19 cellular contexts compared by ENCODE assay signal in genomic region chr13:103134271-103134670, GRCh38.
DNase-seq lines count a peak whose midpoint lies in the region; ATAC-seq lines count a peak whose summit lies in the region.
"Had no signal": no experiment of that assay in that cellular context is flagged by ENCODE, and none has a peak within 500 bp of the region (broad histone marks: within the 10 kb centered on the region; RNA-seq: fewer than 3 reads in every experiment).

No MANE protein-coding gene starts in this region.

- H3K27me3 ChIP-seq in BLaER1 treated with 17β-estradiol and CSF1 and Interleukin-3, amounts not matched to agents 10 nM and 100 nM = no peaks in the 10 kb centered on the region
- H3K27me3 ChIP-seq: esophagus muscularis mucosa, neural progenitor cell had no signal

- peak overlapping the region in 8 of 11 experiments; percentile 4 to 64 (median 54); a peak in 16 of 22 replicates for H3K4me2 ChIP-seq in BLaER1 treated with 17β-estradiol and CSF1 and Interleukin-3, amounts not matched to agents 10 nM and 100 nM
- H3K4me2 ChIP-seq: neural progenitor cell had no signal

- H3K9me3 ChIP-seq in BLaER1 treated with 17β-estradiol and CSF1 and Interleukin-3, amounts not matched to agents 10 nM and 100 nM (replicated peaks in 1 of 11) = peaks cover 0 to 10% (median 3%) of the 10 kb centered on the region in 11 experiments; a peak in 5 of 22 replicates
- H3K9me3 ChIP-seq: esophagus muscularis mucosa had no signal

- ATAC-seq in GM19351 (IDR thresholded peaks at IDR 0.05; ENCODE audit: unreplicated experiment) (peak; percentile 52), HG02678 (IDR thresholded peaks at IDR 0.05; ENCODE audit: unreplicated experiment) (peak; percentile 40), HG03342 (IDR thresholded peaks at IDR 0.05; ENCODE audit: unreplicated experiment) (peak; percentile 44)

- no peaks in the 10 kb centered on the region for H3K36me3 ChIP-seq in BLaER1 treated with 17β-estradiol and CSF1 and Interleukin-3, amounts not matched to agents 10 nM and 100 nM
- H3K36me3 ChIP-seq: esophagus muscularis mucosa, neural progenitor cell had no signal

- H4K20me1 ChIP-seq in BLaER1 treated with 17β-estradiol and CSF1 and Interleukin-3, amounts not matched to agents 10 nM and 100 nM = no peaks in the 10 kb centered on the region

- no peak overlapping the region for H3K4me3 ChIP-seq in BLaER1 treated with 17β-estradiol and CSF1 and Interleukin-3, amounts not matched to agents 10 nM and 100 nM
- H3K4me3 ChIP-seq: esophagus muscularis mucosa, neural progenitor cell had no signal

- DNase-seq in Kasumi-1 (lab: John Stamatoyannopoulos, UW) = no peak
- no peak for DNase-seq in ecto neural progenitor cell (ENCODE audit: low spot score)
- no peak for DNase-seq in NCI-H1048 (lab: John Stamatoyannopoulos, UW)
- DNase-seq in Ammon's horn (ENCODE audit: low spot score) = no peak
- DNase-seq: activated CD4-positive, CD25-positive, alpha-beta regulatory T cell treated with anti-CD3 and anti-CD28 coated beads, Interleukin-2, amount 50 U/mL, for 72 hours; activated CD8-positive, alpha-beta memory T cell treated with anti-CD3 and anti-CD28 coated beads, Interleukin-2, amount 50 U/mL, for 48 hours; activated naive CD4-positive, alpha-beta T cell treated with anti-CD3 and anti-CD28 coated beads, Interleukin-2, amount 50 U/mL, for 16 hours; CD4-positive, alpha-beta T cell; mesenchymal stem cell; MM.1S; NCI-H2171; retina; stimulated activated CD4-positive, alpha-beta T cell treated with anti-CD3 and anti-CD28 coated beads, Interleukin-15, amount 100 ng/mL, for 24 hours had no signal

- no peak overlapping the region for H3K27ac ChIP-seq in BLaER1 treated with 17β-estradiol and CSF1 and Interleukin-3, amounts not matched to agents 10 nM and 100 nM
- H3K27ac ChIP-seq: esophagus muscularis mucosa, neural progenitor cell had no signal

- H3K4me1 ChIP-seq in BLaER1 treated with 17β-estradiol and CSF1 and Interleukin-3, amounts not matched to agents 10 nM and 100 nM = peaks cover 0 to 61% (median 42%) of the 10 kb centered on the region in 10 experiments; a peak in 13 of 20 replicates
- H3K4me1 ChIP-seq: esophagus muscularis mucosa, neural progenitor cell had no signal

- no peak overlapping the region for H3K9ac ChIP-seq in BLaER1 treated with 17β-estradiol and CSF1 and Interleukin-3, amounts not matched to agents 10 nM and 100 nM
- H3K9ac ChIP-seq: neural progenitor cell had no signal
